Comparison of ENCODE assay signal across 16 cellular contexts in the genomic region with DNA sequence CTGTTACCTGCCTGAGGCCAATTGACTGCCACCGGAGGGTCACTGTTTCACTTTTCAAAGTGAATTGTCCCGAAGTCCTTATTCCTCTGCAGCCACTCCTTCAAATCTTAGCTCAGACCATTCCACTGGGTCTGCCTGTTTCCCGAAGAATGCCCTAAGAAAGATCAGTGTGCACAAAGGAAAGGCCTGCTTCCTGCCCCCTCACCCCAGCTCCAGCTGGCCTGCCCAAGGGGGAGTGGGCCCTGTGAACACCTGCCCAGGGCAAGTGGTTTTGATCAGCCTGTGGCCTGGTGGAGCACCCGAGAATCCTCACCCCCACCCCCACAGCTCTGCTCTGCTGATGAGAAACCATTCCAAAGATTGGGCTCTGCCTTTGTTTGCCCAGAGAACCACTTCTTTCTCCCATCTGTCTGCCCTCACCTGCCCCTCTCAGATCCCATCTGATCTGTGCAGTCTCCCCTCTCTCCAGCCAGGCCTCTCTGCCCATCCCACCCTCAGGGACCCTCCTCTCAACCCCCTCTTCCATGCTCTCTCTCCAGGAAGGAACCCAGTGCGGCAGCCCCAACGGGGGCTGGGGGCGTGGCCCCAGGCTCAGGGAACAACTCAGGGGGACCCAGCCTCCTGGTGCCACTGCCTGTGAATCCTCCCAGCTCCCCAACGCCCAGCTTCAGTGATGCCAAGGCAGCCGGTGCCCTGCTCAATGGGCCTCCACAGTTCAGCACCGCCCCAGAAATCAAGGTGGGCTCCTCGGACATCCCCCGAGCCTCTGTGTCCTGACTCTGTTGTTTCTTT. TPM values are rescaled to one million over a fixed set of nuclear protein-coding genes. Genes with fewer than 3 reads are reported as not detected.
"Had no signal": no experiment of that assay in that cellular context is flagged by ENCODE, and none has a peak within 500 bp of the region (broad histone marks: within the 10 kb centered on the region; RNA-seq: fewer than 3 reads in every experiment).

No MANE protein-coding gene starts in this region.

- H3K9me3 Mint-ChIP-seq: activated CD4-positive, alpha-beta memory T cell treated with anti-CD3 and anti-CD28 coated beads, Interleukin-2, amount 10 ng/mL, durations not matched to agents 7 days and 5 days; nephron; T-helper 1 cell treated with Interleukin-12 subunit alpha and Interleukin-12 subunit beta and Interleukin-4 antibody, amounts not matched to agents 30 μg/mL and 1 μg/mL, for 36 hours had no signal

- H3K27me3 Mint-ChIP-seq: activated CD4-positive, alpha-beta memory T cell treated with anti-CD3 and anti-CD28 coated beads, Interleukin-2, amount 10 ng/mL, durations not matched to agents 7 days and 5 days had no signal

- H3K4me1 ChIP-seq: adrenal gland, psoas muscle, vagina had no signal

- H3K27me3 ChIP-seq: adrenal gland, sigmoid colon, spleen, tibial nerve, vagina had no signal

- H3K9me3 ChIP-seq: adrenal gland, psoas muscle, sigmoid colon, spleen, tibial nerve, vagina had no signal

- H3K27ac ChIP-seq: adrenal gland, psoas muscle, vagina had no signal

- H3K4me3 Mint-ChIP-seq: activated CD4-positive, alpha-beta memory T cell treated with anti-CD3 and anti-CD28 coated beads, Interleukin-2, amount 10 ng/mL, durations not matched to agents 7 days and 5 days; T-helper 1 cell treated with Interleukin-12 subunit alpha and Interleukin-12 subunit beta and Interleukin-4 antibody, amounts not matched to agents 30 μg/mL and 1 μg/mL, for 36 hours had no signal

- H3K4me3 ChIP-seq: adrenal gland, psoas muscle, sigmoid colon, spleen, tibial nerve, vagina had no signal

- H3K27ac Mint-ChIP-seq: activated CD4-positive, alpha-beta memory T cell treated with anti-CD3 and anti-CD28 coated beads, Interleukin-2, amount 10 ng/mL, durations not matched to agents 7 days and 5 days; nephron; T-helper 1 cell treated with Interleukin-12 subunit alpha and Interleukin-12 subunit beta and Interleukin-4 antibody, amounts not matched to agents 30 μg/mL and 1 μg/mL, for 36 hours had no signal

- ATAC-seq: esophagus mucosa, psoas muscle had no signal

- DNase-seq: activated CD4-positive, alpha-beta memory T cell treated with anti-CD3 and anti-CD28 coated beads, Interleukin-2, amount 10 ng/mL, durations not matched to agents 7 days and 5 days; activated CD4-positive, alpha-beta T cell treated with anti-CD3 and anti-CD28 coated beads for 4 hours; activated CD8-positive, alpha-beta memory T cell treated with anti-CD3 and anti-CD28 coated beads, Interleukin-2, amount 50 U/mL, for 4 hours; adrenal gland; left ventricle myocardium superior; mesendoderm; psoas muscle; sigmoid colon; spleen; stimulated activated CD4-positive, alpha-beta T cell treated with anti-CD3 and anti-CD28 coated beads, Interleukin-1b, Interleukin-23, amount 100 ng/mL, for 48 hours had no signal

RNA-seq across cellular contexts. Expression of a gene that starts 23.7 kb away (rescaled TPM):
- total RNA-seq: dermis microvascular lymphatic vessel endothelial cell had no signal
